Comparison of ENCODE assay signal across 8 cellular contexts in the genomic region with DNA sequence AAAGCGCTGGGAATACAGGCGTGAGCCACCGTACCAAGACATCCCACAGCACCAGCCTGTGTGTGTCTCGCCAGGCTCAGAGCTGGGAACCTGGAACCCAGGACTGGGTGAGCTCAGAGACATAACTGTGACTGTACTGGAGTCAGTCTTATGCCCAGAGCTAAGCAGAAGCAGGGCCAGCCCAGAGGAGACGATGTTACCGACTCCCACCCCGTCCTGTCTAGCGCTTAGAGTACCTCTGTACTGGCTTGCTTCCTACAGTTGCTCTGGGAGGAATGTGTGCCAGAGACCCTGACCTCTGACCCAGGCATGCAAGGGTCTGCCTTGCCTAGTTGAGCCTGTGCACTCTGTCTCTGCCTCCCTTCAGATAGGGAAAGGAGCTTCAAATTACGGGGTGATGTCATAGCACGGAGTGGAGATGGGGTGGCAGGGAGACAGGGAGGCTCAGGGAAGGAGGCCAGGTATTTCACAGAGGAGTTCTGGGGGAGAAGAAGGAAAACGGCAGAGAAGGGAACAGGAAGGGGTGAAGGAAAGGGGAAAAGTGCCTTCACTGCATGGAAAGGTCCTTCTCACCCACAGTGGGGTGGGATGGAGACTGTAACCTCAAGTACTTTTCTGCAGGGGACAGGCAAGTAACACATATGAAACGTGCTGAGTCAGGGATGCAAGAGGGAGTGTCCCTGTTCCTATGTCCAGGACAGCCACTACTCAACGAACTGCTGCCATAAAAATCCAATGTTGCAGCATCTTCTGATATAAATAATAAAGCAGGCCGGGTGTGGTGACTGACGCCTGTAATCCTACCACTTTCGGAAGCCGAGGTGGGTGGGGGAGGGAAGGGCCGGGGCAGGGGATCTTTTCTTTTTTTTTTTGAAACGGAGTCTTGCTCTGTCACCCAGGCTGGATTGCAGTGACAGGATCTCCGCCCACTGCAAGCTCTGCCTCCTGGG. TPM values are rescaled to one million over a fixed set of nuclear protein-coding genes. Genes with fewer than 3 reads are reported as not detected.
A peak's percentile ranks its signal among the peaks of the same experiment; 100 is the strongest.
DNase-seq lines count a peak whose midpoint lies in the region; ATAC-seq, FAIRE-seq and TF ChIP-seq lines count a peak whose summit lies in the region.

No MANE protein-coding gene starts in this region.

- peak overlapping the region; percentile 86 for H3K27ac ChIP-seq in RWPE2 (ENCODE audit: poor library complexity, severe bottlenecking)

- TF ChIP-seq POLR2A in H54 (IDR thresholded peaks at IDR 0.05; ENCODE audit: low read depth, low read length), result no peak

- H3K4me1 ChIP-seq in RWPE2 (ENCODE audit: insufficient read depth, poor library complexity, severe bottlenecking), result peaks cover 37% of the 10 kb centered on the region

- FAIRE-seq in H54 (lab: Jason Lieb, UNC), result no peak

- H3K36me3 ChIP-seq in RWPE2 (ENCODE audit: low read depth), result peaks cover 9% of the 10 kb centered on the region; the same call in 1 of the 2 replicates

- ATAC-seq in RWPE2 (ENCODE audit: low read depth) (peak; percentile 33), GM21528 (IDR thresholded peaks at IDR 0.05; ENCODE audit: low FRiP score, unreplicated experiment) (no peak), GM21737 (IDR thresholded peaks at IDR 0.05; ENCODE audit: unreplicated experiment) (no peak)

- intact Hi-C loops in posterior vena cava (cut with DNase I), result loop anchor here in 1 of 2 donors (10.0 kb wide), 1 partner anchor 469 kb away; the partner anchor contains the start of gene HSD3B7

- no peaks in the 10 kb centered on the region for H3K9me3 ChIP-seq in RWPE2 (ENCODE audit: severe bottlenecking)

- TF ChIP-seq CTCF in RWPE2 (IDR thresholded peaks at IDR 0.05; ENCODE audit: poor library complexity, severe bottlenecking), result no peak

- peak; percentile 47 for DNase-seq in ELR (ENCODE audit: low read depth)
- peak; percentile 68 for DNase-seq in RWPE2 (ENCODE audit: low spot score)
- peak; percentile 61 for DNase-seq in fibroblast of the conjunctiva (ENCODE audit: low read depth)
- DNase-seq in posterior vena cava (ENCODE audit: low spot score), result peak; percentile 82
- DNase-seq in activated CD8-positive, alpha-beta memory T cell treated with anti-CD3 and anti-CD28 coated beads for 24 hours, result no peak
- no peak for DNase-seq in H54 (ENCODE audit: insufficient read length, low spot score)

- no peaks in the 10 kb centered on the region for H3K27me3 ChIP-seq in RWPE2 (ENCODE audit: insufficient read depth, poor library complexity, severe bottlenecking)

- H3K4me3 ChIP-seq in RWPE2 (ENCODE audit: severe bottlenecking), result no peak overlapping the region

RNA-seq across cellular contexts. Expression of gene ARMC5, which starts 5.8 kb away (rescaled TPM):
- 1 to 10 TPM; 6.4 to 8.3 TPM for total RNA-seq in posterior vena cava

RNA-seq across cellular contexts. Expression of gene ZNF843, which starts 10.9 kb away (rescaled TPM):
- total RNA-seq in posterior vena cava, result 1 to 10 TPM; 1.0 to 1.9 TPM

RNA-seq across cellular contexts. Expression of gene TGFB1I1, which starts 18.4 kb away (rescaled TPM):
- total RNA-seq in posterior vena cava, result 100 to 1,000 TPM; 232 to 239 TPM

RNA-seq across cellular contexts. Expression of gene COX6A2, which starts 25.4 kb away (rescaled TPM):
- 1 to 10 TPM; 1.1 to 1.5 TPM for total RNA-seq in posterior vena cava

RNA-seq across cellular contexts. Expression of gene SLC5A2, which starts 29.4 kb away (rescaled TPM):
- under 1 TPM in 1 of 2 donors, not detected in 1; 0.33 TPM for total RNA-seq in posterior vena cava

Comparison
In these comparisons a context has a peak if more than half of its experiments do, and no peak if none do; other contexts are left out.
1. DNase-seq: peak in ELR (single experiment), RWPE2 (single experiment), fibroblast of the conjunctiva (single experiment) and posterior vena cava (single experiment); none in activated CD8-positive, alpha-beta memory T cell treated with anti-CD3 and anti-CD28 coated beads for 24 hours (single experiment) and H54 (single experiment).